ENCODE assay signal across 1 cellular context in genomic region chr4:68346461-68346860, GRCh38.
TF ChIP-seq lines count a peak whose summit lies in the region.

No MANE protein-coding gene starts in this region.

TF ChIP-seq in A549, 52 proteins besides CTCF, POLR2A, EP300 and RAD21 (continued from another document):
- no peak for TF ChIP-seq PBX3 (IDR thresholded peaks at IDR 0.05)
- no peak for TF ChIP-seq MAX (IDR thresholded peaks at IDR 0.05)
- TF ChIP-seq REST (IDR thresholded peaks at IDR 0.05), result no peak
- no peak for TF ChIP-seq NFE2L2 (conservative IDR thresholded peaks at IDR 0.05; ENCODE audit: low read length)
- no peak for TF ChIP-seq ZC3H11A (IDR thresholded peaks at IDR 0.05)
- TF ChIP-seq CEBPB (IDR thresholded peaks at IDR 0.05), result peak in 1 of 2 experiments; percentile 36; a peak in 1 of 4 replicates
- peak; percentile 29; the same call in 1 of the 2 replicates for TF ChIP-seq JUNB (IDR thresholded peaks at IDR 0.05)
- no peak for TF ChIP-seq SMC3 (IDR thresholded peaks at IDR 0.05)
- TF ChIP-seq E2F6 (IDR thresholded peaks at IDR 0.05; ENCODE audit: borderline replicate concordance, low read depth), result no peak
- TF ChIP-seq GATA3 (IDR thresholded peaks at IDR 0.05; ENCODE audit: borderline replicate concordance), result no peak
- no peak for TF ChIP-seq ELK1 (IDR thresholded peaks at IDR 0.05; ENCODE audit: low read depth, low read length)
